Comparison of ENCODE assay signal across 9 cellular contexts in genomic region chr4:81648576-81649272, GRCh38.
DNase-seq lines count a peak whose midpoint lies in the region; ATAC-seq and TF ChIP-seq lines count a peak whose summit lies in the region.
"Had no signal": no experiment of that assay in that cellular context is flagged by ENCODE, and none has a peak within 500 bp of the region (broad histone marks: within the 10 kb centered on the region; RNA-seq: fewer than 3 reads in every experiment).

No MANE protein-coding gene starts in this region.

- H3K4me1 Mint-ChIP-seq in WTC11, result peaks cover 32% of the 10 kb centered on the region

- H3K4me3 Mint-ChIP-seq in WTC11, result no peak overlapping the region

- POLR2A ChIA-PET in WTC11 (lab: Charles Lee), result no interaction called here

- CTCF ChIA-PET in WTC11 (lab: Charles Lee), result no interaction called here

- H3K27ac Mint-ChIP-seq in WTC11, result no peak overlapping the region

- H3K36me3 Mint-ChIP-seq in WTC11, result no peaks in the 10 kb centered on the region

- peak; percentile 94 for ATAC-seq in GM18520 (IDR thresholded peaks at IDR 0.05; ENCODE audit: unreplicated experiment)
- peak; percentile 98 for ATAC-seq in HG02588 (IDR thresholded peaks at IDR 0.05; ENCODE audit: unreplicated experiment)
- ATAC-seq in stimulated activated naive CD8-positive, alpha-beta T cell treated with anti-CD3 and anti-CD28 coated beads, Interleukin-15, Interleukin-2, amounts not matched to agents 100 U/mL and 50 U/mL, for 24 hours, result peak; percentile 55
- no peak for ATAC-seq in WTC11
- ATAC-seq: K562 had no signal

- TF ChIP-seq CTCF in WTC11 (IDR thresholded peaks at IDR 0.05), result no peak

- peaks cover 5% of the 10 kb centered on the region; the same call in 1 of the 2 replicates for H3K9me3 Mint-ChIP-seq in WTC11

- H3K27me3 Mint-ChIP-seq in WTC11 (ENCODE audit: low read depth), result peaks cover 96% of the 10 kb centered on the region

- peak; percentile 6 for DNase-seq in NCI-H1694 (lab: John Stamatoyannopoulos, UW)
- DNase-seq in activated naive CD8-positive, alpha-beta T cell treated with anti-CD3 and anti-CD28 coated beads, Interleukin-2, amount 50 U/mL, for 16 hours (ENCODE audit: low read depth, low spot score), result peak; percentile 12
- peak; percentile 51 for DNase-seq in stimulated activated naive CD8-positive, alpha-beta T cell treated with anti-CD3 and anti-CD28 coated beads, Interleukin-15, Interleukin-2, amounts not matched to agents 100 U/mL and 50 U/mL, for 24 hours
- no peak for DNase-seq in nucleus accumbens (lab: John Stamatoyannopoulos, UW)
- DNase-seq in GM03348 (ENCODE audit: low spot score), result no peak
- DNase-seq in WTC11 (ENCODE audit: low spot score), result no peak

TF ChIP-seq in WTC11, 78 proteins besides CTCF, POLR2A, EP300 and RAD21:
- TF ChIP-seq E2F4 (CRISPR knock-in tag; IDR thresholded peaks at IDR 0.05; ENCODE audit: borderline replicate concordance, low read depth), result no peak
- no peak for TF ChIP-seq ZSCAN18 (CRISPR knock-in tag; IDR thresholded peaks at IDR 0.05)
- no peak for TF ChIP-seq SOX15 (CRISPR knock-in tag; IDR thresholded peaks at IDR 0.05)
- no peak for TF ChIP-seq MAX (CRISPR knock-in tag; IDR thresholded peaks at IDR 0.05)
- TF ChIP-seq ZNF423 (CRISPR knock-in tag; IDR thresholded peaks at IDR 0.05), result no peak
- no peak for TF ChIP-seq ZNF671 (CRISPR knock-in tag; IDR thresholded peaks at IDR 0.05)
- no peak for TF ChIP-seq HMGA2 (CRISPR knock-in tag; IDR thresholded peaks at IDR 0.05)
- TF ChIP-seq ELF4 (CRISPR knock-in tag; IDR thresholded peaks at IDR 0.05; ENCODE audit: low read depth), result no peak
- no peak for TF ChIP-seq RORB (CRISPR knock-in tag; IDR thresholded peaks at IDR 0.05)
- TF ChIP-seq ESRRA (CRISPR knock-in tag; IDR thresholded peaks at IDR 0.05; ENCODE audit: borderline replicate concordance), result no peak
- TF ChIP-seq E2F1 (CRISPR knock-in tag; IDR thresholded peaks at IDR 0.05), result no peak
- TF ChIP-seq PRRX2 (CRISPR knock-in tag; IDR thresholded peaks at IDR 0.05), result no peak
- TF ChIP-seq NR3C1 (CRISPR knock-in tag; conservative IDR thresholded peaks at IDR 0.05; ENCODE audit: low read depth), result no peak
- TF ChIP-seq STAT6 (CRISPR knock-in tag; conservative IDR thresholded peaks at IDR 0.05; ENCODE audit: low read depth), result no peak
- TF ChIP-seq ZNF232 (CRISPR knock-in tag; IDR thresholded peaks at IDR 0.05), result no peak
- no peak for TF ChIP-seq MLX (CRISPR knock-in tag; IDR thresholded peaks at IDR 0.05)

Comparison
In these comparisons a context has a peak if more than half of its experiments do, and no peak if none do; other contexts are left out.
1. DNase-seq: peak in NCI-H1694 (single experiment), activated naive CD8-positive, alpha-beta T cell treated with anti-CD3 and anti-CD28 coated beads, Interleukin-2, amount 50 U/mL, for 16 hours (single experiment) and stimulated activated naive CD8-positive, alpha-beta T cell treated with anti-CD3 and anti-CD28 coated beads, Interleukin-15, Interleukin-2, amounts not matched to agents 100 U/mL and 50 U/mL, for 24 hours (single experiment); none in nucleus accumbens (0 of 56), GM03348 (single experiment) and WTC11 (single experiment).